22 cellular contexts compared by ENCODE assay signal in genomic region chr17:78224226-78225087, GRCh38. TPM values are rescaled to one million over a fixed set of nuclear protein-coding genes. Genes with fewer than 3 reads are reported as not detected.
DNase-seq lines count a peak whose midpoint lies in the region; ATAC-seq and TF ChIP-seq lines count a peak whose summit lies in the region.
"Had no signal": no experiment of that assay in that cellular context is flagged by ENCODE, and none has a peak within 500 bp of the region (broad histone marks: within the 10 kb centered on the region; RNA-seq: fewer than 3 reads in every experiment).

No MANE protein-coding gene starts in this region.

- peak overlapping the region; percentile 96 for H3K27ac Mint-ChIP-seq in endothelial cell (ENCODE audit: unreplicated experiment)
- H3K27ac Mint-ChIP-seq in GM23338: no peak overlapping the region
- H3K27ac Mint-ChIP-seq: activated naive CD8-positive, alpha-beta T cell treated with anti-CD3 and anti-CD28 coated beads, Interleukin-2, amount 10 ng/mL, durations not matched to agents 7 days and 5 days had no signal

- H2BK12ac ChIP-seq in neuronal stem cell (ENCODE audit: low read length): no peak overlapping the region

- H3K9me3 ChIP-seq in SK-N-MC (ENCODE audit: low read depth, low read length) (no peaks in the 10 kb centered on the region), neuronal stem cell (replicated peaks in 1 of 2; ENCODE audit: control insufficient read depth in 2 of 2, insufficient read depth in 1 of 2, low read depth in 1 of 2, low read length in 2 of 2) (peaks cover 0 to 2% of the 10 kb centered on the region in 2 donors), right atrium auricular region (no peaks in the 10 kb centered on the region)
- H3K9me3 ChIP-seq: left ventricle myocardium inferior had no signal

- H3K27ac ChIP-seq in SK-N-MC (peak overlapping the region; percentile 10; the same call in 1 of the 2 replicates), neuronal stem cell (replicated peaks; ENCODE audit: low read length) (no peak overlapping the region), GM23338 (ENCODE audit: low read depth) (no peak overlapping the region), right atrium auricular region (no peak overlapping the region)

- H3F3A ChIP-seq in GM23338 (replicated peaks; ENCODE audit: low read depth): peaks cover 37% of the 10 kb centered on the region

- H3K14ac ChIP-seq in neuronal stem cell (ENCODE audit: low read length): no peak overlapping the region

- H3K4me3 Mint-ChIP-seq in endothelial cell (ENCODE audit: unreplicated experiment) (peak overlapping the region; percentile 44), GM23338 (no peak overlapping the region)
- H3K4me3 Mint-ChIP-seq: activated naive CD8-positive, alpha-beta T cell treated with anti-CD3 and anti-CD28 coated beads, Interleukin-2, amount 10 ng/mL, durations not matched to agents 7 days and 5 days; activated T-cell treated with anti-CD3 and anti-CD28 coated beads, Interleukin-2, amount 50 U/mL, for 24 hours; neural crest cell had no signal

- H3K4ac ChIP-seq in neuronal stem cell (ENCODE audit: low read length): no peak overlapping the region

- H3K79me1 ChIP-seq in neuronal stem cell (ENCODE audit: low read depth, low read length): peaks cover under 1% of the 10 kb centered on the region

- H3K27me3 Mint-ChIP-seq in endothelial cell (ENCODE audit: unreplicated experiment): peaks cover 10% of the 10 kb centered on the region
- H3K27me3 Mint-ChIP-seq in GM23338 (ENCODE audit: insufficient read depth, low read depth, poor library complexity): peaks cover 10% of the 10 kb centered on the region

- no peak overlapping the region for H2BK5ac ChIP-seq in neuronal stem cell (ENCODE audit: low read length)

- H3K9ac ChIP-seq in SK-N-MC (ENCODE audit: insufficient read length): no peak overlapping the region
- H3K9ac ChIP-seq in neuronal stem cell (ENCODE audit: low read depth, low read length, poor library complexity): no peak overlapping the region

- H3K36me3 Mint-ChIP-seq in endothelial cell (ENCODE audit: low read depth, unreplicated experiment) (no peaks in the 10 kb centered on the region), GM23338 (ENCODE audit: low read depth) (peaks cover 47% of the 10 kb centered on the region)

- H2AFZ ChIP-seq in neuronal stem cell (ENCODE audit: low read length) (no peak overlapping the region), GM23338 (no peak overlapping the region)

- ATAC-seq in GM23338: no peak

- H3K27me3 ChIP-seq in neuronal stem cell (ENCODE audit: control insufficient read depth in 3 of 3, insufficient read depth in 3 of 3, low read depth in 1 of 3, low read length in 3 of 3) (no peaks in the 10 kb centered on the region), GM23338 (ENCODE audit: insufficient read depth) (no peaks in the 10 kb centered on the region), right atrium auricular region (no peaks in the 10 kb centered on the region)

- no CpG with 5 or more reads among the region's 27 CpGs for WGBS in neuronal stem cell (ENCODE audit: extremely low coverage in 2 of 2, insufficient read length in 2 of 2, insufficient replicate concordance in 1 of 2), 2 donors

- H3K9me3 Mint-ChIP-seq in endothelial cell (ENCODE audit: unreplicated experiment) (no peaks in the 10 kb centered on the region), GM23338 (no peaks in the 10 kb centered on the region)
- H3K9me3 Mint-ChIP-seq: activated naive CD8-positive, alpha-beta T cell treated with anti-CD3 and anti-CD28 coated beads, Interleukin-2, amount 10 ng/mL, durations not matched to agents 7 days and 5 days; activated T-cell treated with anti-CD3 and anti-CD28 coated beads, Interleukin-2, amount 50 U/mL, for 24 hours; neural crest cell had no signal

- H4K8ac ChIP-seq in neuronal stem cell (ENCODE audit: low read depth, low read length): no peak overlapping the region

- no peak overlapping the region for H3K4me2 ChIP-seq in neuronal stem cell (ENCODE audit: insufficient read depth, low read length, poor library complexity, severe bottlenecking)
- no peak overlapping the region for H3K4me2 ChIP-seq in GM23338

- no peaks in the 10 kb centered on the region; the same call in none of the 2 replicates for H4K20me1 ChIP-seq in GM23338 (replicated peaks; ENCODE audit: insufficient read depth)

- H3K4me3 ChIP-seq in SK-N-MC: no peak overlapping the region
- H3K4me3 ChIP-seq in neuronal stem cell (ENCODE audit: low read length in 2 of 2): no peak overlapping the region
- H3K4me3 ChIP-seq in GM23338: no peak overlapping the region
- no peak overlapping the region for H3K4me3 ChIP-seq in right atrium auricular region
- H3K4me3 ChIP-seq: left ventricle myocardium inferior, skin epidermis had no signal

- H2AK5ac ChIP-seq in neuronal stem cell (ENCODE audit: low read depth, low read length): no peak overlapping the region

- peaks cover 12% of the 10 kb centered on the region; the same call in 1 of the 2 replicates for H3K79me2 ChIP-seq in GM23338 (replicated peaks; ENCODE audit: insufficient read depth)

- H3K4me1 Mint-ChIP-seq in endothelial cell (ENCODE audit: unreplicated experiment) (peaks cover 60% of the 10 kb centered on the region), GM23338 (peaks cover 9% of the 10 kb centered on the region)

- no peak overlapping the region for H4K91ac ChIP-seq in neuronal stem cell (ENCODE audit: low read depth, low read length, poor library complexity)

- no peaks in the 10 kb centered on the region for H3K4me1 ChIP-seq in neuronal stem cell (ENCODE audit: control insufficient read depth in 2 of 2, insufficient read depth in 1 of 2, low read depth in 1 of 2, low read length in 2 of 2)
- peaks cover 4% of the 10 kb centered on the region; the same call in 1 of the 2 replicates for H3K4me1 ChIP-seq in GM23338 (ENCODE audit: insufficient read depth)
- no peaks in the 10 kb centered on the region for H3K4me1 ChIP-seq in right atrium auricular region

- H2BK120ac ChIP-seq in neuronal stem cell (ENCODE audit: low read depth, low read length): no peak overlapping the region

- DNase-seq in DMS 273 (lab: John Stamatoyannopoulos, UW; ENCODE audit: unreplicated experiment) (peak; percentile 91), SK-N-MC (ENCODE audit: low read depth, low spot score) (no peak), endothelial cell (ENCODE audit: low spot score) (no peak), neuronal stem cell (ENCODE audit: low spot score) (no peak), SHP77 treated with DMSO at 0.1 percent for 48 hours (lab: John Stamatoyannopoulos, UW) (no peak), GM23338 (ENCODE audit: low spot score) (no peak), ecto neural progenitor cell (ENCODE audit: low spot score) (no peak), right atrium auricular region (ENCODE audit: low spot score) (no peak)
- DNase-seq: activated CD4-positive, alpha-beta T cell treated with anti-CD3 and anti-CD28 coated beads for 4 hours; activated naive CD8-positive, alpha-beta T cell treated with anti-CD3 and anti-CD28 coated beads, Interleukin-2, amount 10 ng/mL, durations not matched to agents 7 days and 5 days; activated T-cell treated with anti-CD3 and anti-CD28 coated beads, Interleukin-2, amount 50 U/mL, for 24 hours; KG1; left ventricle myocardium inferior; NCI-H1105 treated with DMSO at 0.1 percent for 48 hours; NCI-H69; stimulated activated naive CD4-positive, alpha-beta T cell treated with Interleukin-2 at 50 U/mL for 16 hours had no signal

- H2BK15ac ChIP-seq in neuronal stem cell (ENCODE audit: low read length): no peak overlapping the region

- H3K36me3 ChIP-seq in SK-N-MC (ENCODE audit: insufficient read depth, low read length) (peaks cover 45% of the 10 kb centered on the region), neuronal stem cell (replicated peaks in 1 of 2; ENCODE audit: control insufficient read depth in 2 of 2, insufficient read depth in 2 of 2, low read length in 2 of 2) (peaks cover 30 to 56% of the 10 kb centered on the region in 2 donors), GM23338 (ENCODE audit: insufficient read depth) (peaks cover 24% of the 10 kb centered on the region), right atrium auricular region (no peaks in the 10 kb centered on the region)
- H3K36me3 ChIP-seq: left ventricle myocardium inferior had no signal

- no peak for TF ChIP-seq CTCF in endothelial cell (IDR thresholded peaks at IDR 0.05; ENCODE audit: unreplicated experiment)
- no peak for TF ChIP-seq CTCF in GM23338 (conservative IDR thresholded peaks at IDR 0.05; ENCODE audit: low read depth in 2 of 2)
- TF ChIP-seq CTCF in right atrium auricular region (IDR thresholded peaks at IDR 0.05): no peak

- H3K23ac ChIP-seq in neuronal stem cell (ENCODE audit: low read depth, low read length, poor library complexity): no peak overlapping the region

- H3K18ac ChIP-seq in neuronal stem cell (ENCODE audit: low read length): peak overlapping the region; percentile 49

- no peaks in the 10 kb centered on the region for H3K9me2 ChIP-seq in GM23338 (ENCODE audit: insufficient read depth)

RNA-seq across cellular contexts. Expression of gene TMEM235, which starts 7.0 kb away (rescaled TPM):
- 21.1 TPM for total RNA-seq in endothelial cell (ENCODE audit: unreplicated experiment)
- not detected for polyA plus RNA-seq in neuronal stem cell (2013, experiment 1 of 2)
- not detected for polyA plus RNA-seq in neuronal stem cell (2013, experiment 2 of 2)
- not detected in 2 replicates for total RNA-seq in GM23338 (2014; rRNA removed; shearing (Covaris generic))
- polyA plus RNA-seq in GM23338 (2016; fragmentation: Nextera tagmentation; extraction: Ambion mirVana): not detected in 2 replicates
- not detected for total RNA-seq in right atrium auricular region
- total RNA-seq: activated naive CD8-positive, alpha-beta T cell treated with anti-CD3 and anti-CD28 coated beads, Interleukin-2, amount 10 ng/mL, durations not matched to agents 7 days and 5 days; left ventricle myocardium inferior; neural crest cell; RPMI7951; T-helper 2 cell treated with Interferon-gamma antibody and Interleukin-4, amounts not matched to agents 100 ng/mL and 5 ng/mL, for 36 hours had no signal
- polyA plus RNA-seq: AG04450, esophagus had no signal

RNA-seq across cellular contexts. Expression of gene BIRC5, which starts 10.4 kb away (rescaled TPM):
- total RNA-seq in endothelial cell (ENCODE audit: unreplicated experiment) (22.0 TPM), right atrium auricular region (1 to 10 TPM in 1 of 2 donors, not detected in 1; 3.7 TPM)
- polyA plus RNA-seq in neuronal stem cell (2013, experiment 1 of 2): 118 TPM
- 125 TPM for polyA plus RNA-seq in neuronal stem cell (2013, experiment 2 of 2)
- total RNA-seq in GM23338 (2014; rRNA removed; shearing (Covaris generic)): 89.7 and 114 TPM in 2 replicates
- polyA plus RNA-seq in GM23338 (2016; fragmentation: Nextera tagmentation; extraction: Ambion mirVana): 111 and 132 TPM in 2 replicates

RNA-seq across cellular contexts. Expression of gene AFMID, which starts 37.3 kb away (rescaled TPM):
- total RNA-seq in endothelial cell (ENCODE audit: unreplicated experiment) (135 TPM), right atrium auricular region (10 to 100 TPM; 28.6 to 35.3 TPM)
- 50.8 TPM for polyA plus RNA-seq in neuronal stem cell (2013, experiment 1 of 2)
- 52.7 TPM for polyA plus RNA-seq in neuronal stem cell (2013, experiment 2 of 2)
- 43.0 and 47.5 TPM in 2 replicates for total RNA-seq in GM23338 (2014; rRNA removed; shearing (Covaris generic))
- 36.8 and 38.0 TPM in 2 replicates for polyA plus RNA-seq in GM23338 (2016; fragmentation: Nextera tagmentation; extraction: Ambion mirVana)

RNA-seq across cellular contexts. Expression of gene TK1, which starts 37.6 kb away (rescaled TPM):
- 23.8 TPM for total RNA-seq in endothelial cell (ENCODE audit: unreplicated experiment)
- 38.3 TPM for polyA plus RNA-seq in neuronal stem cell (2013, experiment 1 of 2)
- polyA plus RNA-seq in neuronal stem cell (2013, experiment 2 of 2): 37.7 TPM
- 83.7 and 84.4 TPM in 2 replicates for total RNA-seq in GM23338 (2014; rRNA removed; shearing (Covaris generic))
- polyA plus RNA-seq in GM23338 (2016; fragmentation: Nextera tagmentation; extraction: Ambion mirVana): 74.5 and 74.6 TPM in 2 replicates
- total RNA-seq in right atrium auricular region: 1 to 10 TPM; 2.2 TPM

RNA-seq across cellular contexts. Expression of gene SYNGR2, which starts 56.1 kb away (rescaled TPM):
- total RNA-seq in endothelial cell (ENCODE audit: unreplicated experiment) (72.6 TPM), right atrium auricular region (100 to 1,000 TPM in 1 of 2 donors, 10 to 100 TPM in 1; 52.8 to 129 TPM)
- polyA plus RNA-seq in neuronal stem cell (2013, experiment 1 of 2): 16.6 TPM
- polyA plus RNA-seq in neuronal stem cell (2013, experiment 2 of 2): 16.6 TPM
- 33.0 and 61.6 TPM in 2 replicates for total RNA-seq in GM23338 (2014; rRNA removed; shearing (Covaris generic))
- 43.1 and 46.9 TPM in 2 replicates for polyA plus RNA-seq in GM23338 (2016; fragmentation: Nextera tagmentation; extraction: Ambion mirVana)

Comparison
In these comparisons a context has a peak if more than half of its experiments do, and no peak if none do; other contexts are left out.
1. RNA of gene TMEM235, which starts 7.0 kb away (total RNA-seq): 21.1 TPM in endothelial cell (single experiment); not detected in GM23338 and not detected in right atrium auricular region; every median in the first group is over 10 times any median in the second.